1 cellular context compared by ENCODE assay signal in genomic region chr7:143263266-143264195, GRCh38.
TF ChIP-seq lines count a peak whose summit lies in the region.

TSS of gene GSTK1 (plus strand) at chr7:143263441. CDS start at chr7:143263514, 73 bp downstream.

TF ChIP-seq in HepG2, 621 proteins besides CTCF, POLR2A, EP300 and RAD21 (continued from another document and continues in another):
- TF ChIP-seq, protein P1, sequence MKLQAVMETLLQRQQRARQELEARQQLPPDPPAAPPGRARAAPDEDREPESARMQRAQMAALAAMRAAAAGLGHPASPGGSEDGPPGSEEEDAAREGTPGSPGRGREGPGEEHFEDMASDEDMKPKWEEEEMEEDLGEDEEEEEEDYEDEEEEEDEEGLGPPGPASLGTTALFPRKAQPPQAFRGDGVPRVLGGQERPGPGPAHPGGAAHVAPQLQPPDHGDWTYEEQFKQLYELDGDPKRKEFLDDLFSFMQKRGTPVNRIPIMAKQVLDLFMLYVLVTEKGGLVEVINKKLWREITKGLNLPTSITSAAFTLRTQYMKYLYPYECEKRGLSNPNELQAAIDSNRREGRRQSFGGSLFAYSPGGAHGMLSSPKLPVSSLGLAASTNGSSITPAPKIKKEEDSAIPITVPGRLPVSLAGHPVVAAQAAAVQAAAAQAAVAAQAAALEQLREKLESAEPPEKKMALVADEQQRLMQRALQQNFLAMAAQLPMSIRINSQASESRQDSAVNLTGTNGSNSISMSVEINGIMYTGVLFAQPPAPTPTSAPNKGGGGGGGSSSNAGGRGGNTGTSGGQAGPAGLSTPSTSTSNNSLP (IDR thresholded peaks at IDR 0.05; ENCODE audit: low read depth, low read length), result no peak
- peak; percentile 95 for TF ChIP-seq ZNF652 (CRISPR knock-in tag; IDR thresholded peaks at IDR 0.05; ENCODE audit: borderline replicate concordance, low read depth)
- TF ChIP-seq, protein P2, sequence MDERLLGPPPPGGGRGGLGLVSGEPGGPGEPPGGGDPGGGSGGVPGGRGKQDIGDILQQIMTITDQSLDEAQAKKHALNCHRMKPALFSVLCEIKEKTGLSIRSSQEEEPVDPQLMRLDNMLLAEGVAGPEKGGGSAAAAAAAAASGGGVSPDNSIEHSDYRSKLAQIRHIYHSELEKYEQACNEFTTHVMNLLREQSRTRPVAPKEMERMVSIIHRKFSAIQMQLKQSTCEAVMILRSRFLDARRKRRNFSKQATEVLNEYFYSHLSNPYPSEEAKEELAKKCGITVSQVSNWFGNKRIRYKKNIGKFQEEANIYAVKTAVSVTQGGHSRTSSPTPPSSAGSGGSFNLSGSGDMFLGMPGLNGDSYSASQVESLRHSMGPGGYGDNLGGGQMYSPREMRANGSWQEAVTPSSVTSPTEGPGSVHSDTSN (CRISPR knock-in tag; IDR thresholded peaks at IDR 0.05), result no peak
- no peak for TF ChIP-seq CBX2 (IDR thresholded peaks at IDR 0.05; ENCODE audit: low read depth, low read length)
- no peak for TF ChIP-seq CBX2 (CRISPR knock-in tag; IDR thresholded peaks at IDR 0.05; ENCODE audit: low read depth)
- no peak for TF ChIP-seq ZNF17 (CRISPR knock-in tag; IDR thresholded peaks at IDR 0.05)
- TF ChIP-seq CBFB (CRISPR knock-in tag; IDR thresholded peaks at IDR 0.05), result peak; percentile 19; the same call in 1 of the 2 replicates
- no peak for TF ChIP-seq ZNF7 (CRISPR knock-in tag; IDR thresholded peaks at IDR 0.05)
- TF ChIP-seq IRX3 (CRISPR knock-in tag; IDR thresholded peaks at IDR 0.05; ENCODE audit: borderline replicate concordance, low read depth), result peak; percentile 86; the same call in 1 of the 2 replicates
- TF ChIP-seq ZNF407 (CRISPR knock-in tag; IDR thresholded peaks at IDR 0.05; ENCODE audit: not compliant biosample characterization), result peak; percentile 21
- TF ChIP-seq SMARCE1 (IDR thresholded peaks at IDR 0.05; ENCODE audit: borderline replicate concordance), result no peak
- no peak for TF ChIP-seq BHLHE40 (IDR thresholded peaks at IDR 0.05; ENCODE audit: low read length)
- TF ChIP-seq, protein P3, sequence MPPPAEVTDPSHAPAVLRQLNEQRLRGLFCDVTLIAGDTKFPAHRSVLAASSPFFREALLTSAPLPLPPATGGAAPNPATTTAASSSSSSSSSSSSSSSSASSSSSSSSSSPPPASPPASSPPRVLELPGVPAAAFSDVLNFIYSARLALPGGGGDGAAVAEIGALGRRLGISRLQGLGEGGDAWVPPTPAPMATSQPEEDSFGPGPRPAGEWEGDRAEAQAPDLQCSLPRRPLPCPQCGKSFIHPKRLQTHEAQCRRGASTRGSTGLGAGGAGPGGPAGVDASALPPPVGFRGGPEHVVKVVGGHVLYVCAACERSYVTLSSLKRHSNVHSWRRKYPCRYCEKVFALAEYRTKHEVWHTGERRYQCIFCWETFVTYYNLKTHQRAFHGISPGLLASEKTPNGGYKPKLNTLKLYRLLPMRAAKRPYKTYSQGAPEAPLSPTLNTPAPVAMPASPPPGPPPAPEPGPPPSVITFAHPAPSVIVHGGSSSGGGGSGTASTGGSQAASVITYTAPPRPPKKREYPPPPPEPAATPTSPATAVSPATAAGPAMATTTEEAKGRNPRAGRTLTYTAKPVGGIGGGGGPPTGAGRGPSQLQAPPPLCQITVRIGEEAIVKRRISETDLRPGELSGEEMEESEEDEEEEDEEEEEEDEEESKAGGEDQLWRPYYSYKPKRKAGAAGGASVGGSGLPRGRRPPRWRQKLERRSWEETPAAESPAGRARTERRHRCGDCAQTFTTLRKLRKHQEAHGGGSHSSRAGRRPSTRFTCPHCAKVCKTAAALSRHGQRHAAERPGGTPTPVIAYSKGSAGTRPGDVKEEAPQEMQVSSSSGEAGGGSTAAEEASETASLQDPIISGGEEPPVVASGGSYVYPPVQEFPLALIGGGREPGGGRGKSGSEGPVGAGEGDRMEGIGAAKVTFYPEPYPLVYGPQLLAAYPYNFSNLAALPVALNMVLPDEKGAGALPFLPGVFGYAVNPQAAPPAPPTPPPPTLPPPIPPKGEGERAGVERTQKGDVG (CRISPR knock-in tag; IDR thresholded peaks at IDR 0.05; ENCODE audit: borderline replicate concordance), result 0 out of 2 replicates have a peak, but pooled peaks have one; percentile 51
- TF ChIP-seq MIXL1 (CRISPR knock-in tag; IDR thresholded peaks at IDR 0.05), result peak; percentile 62; the same call in 1 of the 2 replicates
- no peak for TF ChIP-seq ZNF503 (CRISPR knock-in tag; IDR thresholded peaks at IDR 0.05)
- no peak; the same call in 1 of the 2 replicates for TF ChIP-seq KLF12 (CRISPR knock-in tag; IDR thresholded peaks at IDR 0.05; ENCODE audit: borderline replicate concordance)
- no peak for TF ChIP-seq PTBP1 (IDR thresholded peaks at IDR 0.05; ENCODE audit: low read depth, low read length, poor library complexity, severe bottlenecking)
- TF ChIP-seq, protein P4, sequence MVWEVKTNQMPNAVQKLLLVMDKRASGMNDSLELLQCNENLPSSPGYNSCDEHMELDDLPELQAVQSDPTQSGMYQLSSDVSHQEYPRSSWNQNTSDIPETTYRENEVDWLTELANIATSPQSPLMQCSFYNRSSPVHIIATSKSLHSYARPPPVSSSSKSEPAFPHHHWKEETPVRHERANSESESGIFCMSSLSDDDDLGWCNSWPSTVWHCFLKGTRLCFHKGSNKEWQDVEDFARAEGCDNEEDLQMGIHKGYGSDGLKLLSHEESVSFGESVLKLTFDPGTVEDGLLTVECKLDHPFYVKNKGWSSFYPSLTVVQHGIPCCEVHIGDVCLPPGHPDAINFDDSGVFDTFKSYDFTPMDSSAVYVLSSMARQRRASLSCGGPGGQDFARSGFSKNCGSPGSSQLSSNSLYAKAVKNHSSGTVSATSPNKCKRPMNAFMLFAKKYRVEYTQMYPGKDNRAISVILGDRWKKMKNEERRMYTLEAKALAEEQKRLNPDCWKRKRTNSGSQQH (CRISPR knock-in tag; IDR thresholded peaks at IDR 0.05; ENCODE audit: low read depth), result no peak
- TF ChIP-seq PCBP2 (optimal IDR thresholded peaks at IDR 0.05; ENCODE audit: low read depth, low read length, poor library complexity, severe bottlenecking), result no peak
- TF ChIP-seq RXRA (CRISPR knock-in tag; IDR thresholded peaks at IDR 0.05), result peak; percentile 73
- no peak for TF ChIP-seq ZNF337 (CRISPR knock-in tag; IDR thresholded peaks at IDR 0.05; ENCODE audit: borderline replicate concordance, low read depth)
- peak; percentile 38; the same call in 1 of the 2 replicates for TF ChIP-seq ZNF770 (CRISPR knock-in tag; IDR thresholded peaks at IDR 0.05)
- TF ChIP-seq SMAD3 (CRISPR knock-in tag; IDR thresholded peaks at IDR 0.05), result peak; percentile 86; the same call in 1 of the 2 replicates
- TF ChIP-seq MAFK (conservative IDR thresholded peaks at IDR 0.05 in 1 of 2, IDR thresholded peaks at IDR 0.05 in 1 of 2; ENCODE audit: low read length in 2 of 2), result no peak
- TF ChIP-seq ZBTB49 (CRISPR knock-in tag; IDR thresholded peaks at IDR 0.05; ENCODE audit: borderline replicate concordance), result no peak
- no peak for TF ChIP-seq ZNF597 (CRISPR knock-in tag; IDR thresholded peaks at IDR 0.05)
